ENCODE assay signal across 29 cellular contexts in the genomic region with DNA sequence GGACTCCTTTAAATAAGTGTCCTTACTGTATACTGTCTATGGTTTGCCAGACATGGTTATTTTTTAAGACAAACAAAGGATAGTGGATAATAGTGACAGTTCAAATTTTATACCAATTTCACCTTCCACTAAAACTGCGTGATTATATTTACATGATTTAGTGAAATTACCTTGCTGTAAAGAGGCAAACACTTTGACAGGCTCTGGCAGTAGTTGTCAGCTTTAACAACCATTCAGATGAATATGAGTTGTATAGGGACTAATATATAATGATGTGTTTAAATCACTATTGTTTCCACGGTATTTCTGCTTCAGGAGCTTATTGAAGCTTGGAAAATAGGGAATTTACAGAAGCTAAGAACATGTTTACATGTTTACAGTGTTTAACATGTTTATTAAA.
"Had no signal": no experiment of that assay in that cellular context is flagged by ENCODE, and none has a peak within 500 bp of the region (broad histone marks: within the 10 kb centered on the region; RNA-seq: fewer than 3 reads in every experiment).

No MANE protein-coding gene starts in this region.

- H3K36me3 Mint-ChIP-seq: activated CD4-positive, alpha-beta memory T cell treated with anti-CD3 and anti-CD28 coated beads for 36 hours; activated CD8-positive, alpha-beta memory T cell treated with anti-CD3 and anti-CD28 coated beads, Interleukin-2, amount 10 ng/mL, durations not matched to agents 7 days and 5 days; activated naive CD4-positive, alpha-beta T cell treated with anti-CD3 and anti-CD28 coated beads, Interleukin-2, amount 10 ng/mL, durations not matched to agents 7 days and 5 days; activated naive CD4-positive, alpha-beta T cell treated with anti-CD3 and anti-CD28 coated beads, Interleukin-2, amount 50 U/mL, for 72 hours; activated naive CD8-positive, alpha-beta T cell treated with anti-CD3 and anti-CD28 coated beads, Interleukin-2, amount 10 ng/mL, durations not matched to agents 7 days and 5 days; brain had no signal

- H3K9me3 Mint-ChIP-seq: activated CD4-positive, alpha-beta memory T cell treated with anti-CD3 and anti-CD28 coated beads for 36 hours; activated naive CD8-positive, alpha-beta T cell treated with anti-CD3 and anti-CD28 coated beads, Interleukin-2, amount 10 ng/mL, durations not matched to agents 7 days and 5 days; brain had no signal

- H3K4me1 ChIP-seq: ascending aorta, breast epithelium, colonic mucosa, esophagus squamous epithelium, gastroesophageal sphincter, heart right ventricle had no signal

- H3K27ac ChIP-seq: ascending aorta, breast epithelium, cardiac muscle cell, colonic mucosa, epithelial cell of prostate, esophagus squamous epithelium, gastroesophageal sphincter, heart right ventricle had no signal

- H3K4me3 ChIP-seq: ascending aorta, breast epithelium, cardiac muscle cell, colonic mucosa, esophagus squamous epithelium, gastroesophageal sphincter, heart right ventricle had no signal

- H3K36me3 ChIP-seq: ascending aorta, breast epithelium, cardiac muscle cell, colonic mucosa, esophagus squamous epithelium, gastroesophageal sphincter, heart right ventricle had no signal

- H3K4me1 Mint-ChIP-seq: activated CD4-positive, alpha-beta T cell treated with anti-CD3 and anti-CD28 coated beads for 36 hours; activated CD4-positive, alpha-beta T cell treated with anti-CD3 and anti-CD28 coated beads, Interleukin-2, amount 10 ng/mL, durations not matched to agents 24 days and 14 days; activated CD8-positive, alpha-beta memory T cell treated with anti-CD3 and anti-CD28 coated beads, Interleukin-2, amount 10 ng/mL, durations not matched to agents 7 days and 5 days; activated naive CD4-positive, alpha-beta T cell treated with anti-CD3 and anti-CD28 coated beads, Interleukin-2, amount 10 ng/mL, durations not matched to agents 7 days and 5 days; activated naive CD8-positive, alpha-beta T cell treated with anti-CD3 and anti-CD28 coated beads, Interleukin-2, amount 10 ng/mL, durations not matched to agents 7 days and 5 days; brain had no signal

- H3K4me3 Mint-ChIP-seq: activated CD4-positive, alpha-beta memory T cell treated with anti-CD3 and anti-CD28 coated beads for 36 hours; activated CD4-positive, alpha-beta T cell treated with anti-CD3 and anti-CD28 coated beads for 36 hours; activated CD4-positive, alpha-beta T cell treated with anti-CD3 and anti-CD28 coated beads, Interleukin-2, amount 10 ng/mL, durations not matched to agents 24 days and 14 days; activated CD8-positive, alpha-beta memory T cell treated with anti-CD3 and anti-CD28 coated beads, Interleukin-2, amount 10 ng/mL, durations not matched to agents 7 days and 5 days; activated CD8-positive, alpha-beta T cell treated with anti-CD3 and anti-CD28 coated beads, Interleukin-2, amount 10 ng/mL, durations not matched to agents 7 days and 5 days; activated naive CD4-positive, alpha-beta T cell treated with anti-CD3 and anti-CD28 coated beads, Interleukin-2, amount 10 ng/mL, durations not matched to agents 7 days and 5 days; activated naive CD8-positive, alpha-beta T cell treated with anti-CD3 and anti-CD28 coated beads, Interleukin-2, amount 10 ng/mL, durations not matched to agents 7 days and 5 days; brain had no signal

- H3K27me3 Mint-ChIP-seq: activated CD4-positive, alpha-beta memory T cell treated with anti-CD3 and anti-CD28 coated beads for 36 hours; activated CD4-positive, alpha-beta T cell treated with anti-CD3 and anti-CD28 coated beads for 36 hours; activated CD4-positive, alpha-beta T cell treated with anti-CD3 and anti-CD28 coated beads, Interleukin-2, amount 10 ng/mL, durations not matched to agents 24 days and 14 days; activated CD8-positive, alpha-beta memory T cell treated with anti-CD3 and anti-CD28 coated beads, Interleukin-2, amount 10 ng/mL, durations not matched to agents 7 days and 5 days; activated naive CD4-positive, alpha-beta T cell treated with anti-CD3 and anti-CD28 coated beads, Interleukin-2, amount 10 ng/mL, durations not matched to agents 7 days and 5 days; activated naive CD8-positive, alpha-beta T cell treated with anti-CD3 and anti-CD28 coated beads, Interleukin-2, amount 10 ng/mL, durations not matched to agents 7 days and 5 days; brain had no signal

- ATAC-seq: activated CD4-positive, alpha-beta T cell treated with anti-CD3 and anti-CD28 coated beads for 36 hours; activated CD8-positive, alpha-beta memory T cell treated with anti-CD3 and anti-CD28 coated beads, Interleukin-2, amount 10 ng/mL, durations not matched to agents 7 days and 5 days; activated CD8-positive, alpha-beta T cell treated with anti-CD3 and anti-CD28 coated beads, Interleukin-2, amount 10 ng/mL, durations not matched to agents 7 days and 5 days; activated naive CD4-positive, alpha-beta T cell treated with anti-CD3 and anti-CD28 coated beads, Interleukin-2, amount 50 U/mL, for 72 hours; gastroesophageal sphincter; heart right ventricle had no signal

- DNase-seq: activated CD4-positive, alpha-beta memory T cell treated with anti-CD3 and anti-CD28 coated beads for 36 hours; activated CD4-positive, alpha-beta T cell treated with anti-CD3 and anti-CD28 coated beads for 36 hours; activated CD4-positive, alpha-beta T cell treated with anti-CD3 and anti-CD28 coated beads, Interleukin-2, amount 10 ng/mL, durations not matched to agents 24 days and 14 days; activated CD4-positive, CD25-positive, alpha-beta regulatory T cell; activated CD4-positive, CD25-positive, alpha-beta regulatory T cell treated with anti-CD3 and anti-CD28 coated beads, Interleukin-2, amount 50 U/mL, for 72 hours; activated CD8-positive, alpha-beta memory T cell treated with anti-CD3 and anti-CD28 coated beads, Interleukin-2, amount 10 ng/mL, durations not matched to agents 7 days and 5 days; activated CD8-positive, alpha-beta memory T cell treated with anti-CD3 and anti-CD28 coated beads, Interleukin-2, amount 50 U/mL, for 4 hours; activated CD8-positive, alpha-beta T cell treated with anti-CD3 and anti-CD28 coated beads, Interleukin-2, amount 10 ng/mL, durations not matched to agents 7 days and 5 days; activated gamma-delta T cell; activated naive CD4-positive, alpha-beta T cell; activated naive CD4-positive, alpha-beta T cell treated with anti-CD3 and anti-CD28 coated beads, Interleukin-2, amount 10 ng/mL, durations not matched to agents 7 days and 5 days; activated naive CD8-positive, alpha-beta T cell treated with anti-CD3 and anti-CD28 coated beads, Interleukin-2, amount 10 ng/mL, durations not matched to agents 7 days and 5 days; activated T-cell treated with anti-CD3 and anti-CD28 coated beads, Interleukin-2, amount 50 U/mL, for 1 hour; activated T-cell treated with anti-CD3 and anti-CD28 coated beads, Interleukin-2, amount 50 U/mL, for 48 hours; central memory CD4-positive, alpha-beta T cell; cerebellar nuclear complex; colonic mucosa; effector CD8-positive, alpha-beta T cell; esophagus squamous epithelium; foreskin melanocyte; heart right ventricle; T-helper 2 cell had no signal

- H3K9me3 ChIP-seq: ascending aorta, breast epithelium, colonic mucosa, esophagus squamous epithelium, gastroesophageal sphincter, heart right ventricle had no signal

- H3K27me3 ChIP-seq: ascending aorta, breast epithelium, cardiac muscle cell, colonic mucosa, esophagus squamous epithelium, gastroesophageal sphincter, heart right ventricle had no signal

- H3K27ac Mint-ChIP-seq: activated CD4-positive, alpha-beta memory T cell treated with anti-CD3 and anti-CD28 coated beads for 36 hours; activated CD4-positive, alpha-beta T cell treated with anti-CD3 and anti-CD28 coated beads for 36 hours; activated CD4-positive, alpha-beta T cell treated with anti-CD3 and anti-CD28 coated beads, Interleukin-2, amount 10 ng/mL, durations not matched to agents 24 days and 14 days; activated CD8-positive, alpha-beta memory T cell treated with anti-CD3 and anti-CD28 coated beads, Interleukin-2, amount 10 ng/mL, durations not matched to agents 7 days and 5 days; activated CD8-positive, alpha-beta T cell treated with anti-CD3 and anti-CD28 coated beads, Interleukin-2, amount 10 ng/mL, durations not matched to agents 7 days and 5 days; activated naive CD4-positive, alpha-beta T cell treated with anti-CD3 and anti-CD28 coated beads, Interleukin-2, amount 10 ng/mL, durations not matched to agents 7 days and 5 days; activated naive CD4-positive, alpha-beta T cell treated with anti-CD3 and anti-CD28 coated beads, Interleukin-2, amount 50 U/mL, for 72 hours; activated naive CD8-positive, alpha-beta T cell treated with anti-CD3 and anti-CD28 coated beads, Interleukin-2, amount 10 ng/mL, durations not matched to agents 7 days and 5 days; brain had no signal
